Comparison of ENCODE assay signal across 9 cellular contexts in the genomic region with DNA sequence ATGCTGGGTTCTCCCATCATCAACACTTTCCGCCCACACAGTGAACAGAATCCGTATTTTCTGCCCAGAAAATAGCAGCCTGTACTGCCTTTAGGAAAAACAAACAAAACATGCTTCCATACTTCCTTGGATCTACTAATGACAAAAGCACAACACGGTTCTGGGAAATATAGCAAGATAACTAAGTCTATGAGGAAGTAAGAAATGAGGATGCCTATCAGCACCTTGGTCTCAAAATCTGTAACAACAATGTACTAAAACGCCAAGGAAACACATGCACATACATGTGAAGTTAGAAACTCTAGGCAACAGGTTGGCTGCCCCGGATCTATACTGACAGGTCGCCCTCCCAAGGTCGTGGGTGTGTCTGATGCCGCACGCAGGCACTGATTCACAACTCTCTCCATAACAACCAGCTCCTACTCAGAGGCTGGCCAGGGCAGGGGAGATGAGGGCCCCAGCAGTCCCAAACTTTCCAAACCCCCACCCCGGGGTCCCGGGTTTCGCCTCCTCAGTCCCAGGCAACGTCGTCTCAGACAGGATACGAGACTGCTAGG. TPM values are rescaled to one million over a fixed set of nuclear protein-coding genes. Genes with fewer than 3 reads are reported as not detected.
DNase-seq lines count a peak whose midpoint lies in the region; ATAC-seq, FAIRE-seq and TF ChIP-seq lines count a peak whose summit lies in the region.
"Had no signal": no experiment of that assay in that cellular context is flagged by ENCODE, and none has a peak within 500 bp of the region (broad histone marks: within the 10 kb centered on the region; RNA-seq: fewer than 3 reads in every experiment).

No MANE protein-coding gene starts in this region.

- no peak for TF ChIP-seq CTCF in CD8-positive, alpha-beta T cell (IDR thresholded peaks at IDR 0.05)
- TF ChIP-seq CTCF in IMR-90 (conservative IDR thresholded peaks at IDR 0.05; ENCODE audit: low read depth, low read length) (no peak), WERI-Rb-1 (IDR thresholded peaks at IDR 0.05; ENCODE audit: low read depth, low read length) (no peak), MCF 10A (IDR thresholded peaks at IDR 0.05; ENCODE audit: unreplicated experiment) (no peak), keratinocyte (optimal IDR thresholded peaks at IDR 0.05 in 1 of 3, IDR thresholded peaks at IDR 0.05 in 1 of 3, conservative IDR thresholded peaks at IDR 0.05 in 1 of 3; ENCODE audit: extremely low read depth in 1 of 3, insufficient read depth in 2 of 3, low read length in 3 of 3) (no peak)

- no peak for TF ChIP-seq RAD21 in IMR-90 (IDR thresholded peaks at IDR 0.05; ENCODE audit: low read length)

- no peaks in the 10 kb centered on the region for H3K79me2 ChIP-seq in keratinocyte (ENCODE audit: control insufficient read depth, insufficient read depth, low read length)

- H3K4ac ChIP-seq in IMR-90 (ENCODE audit: low read depth, low read length), result peak overlapping the region; percentile 55

- no peak for TF ChIP-seq POLR2A in IMR-90 (IDR thresholded peaks at IDR 0.05; ENCODE audit: low read depth, low read length)

- peak overlapping the region; percentile 90 for H4K5ac ChIP-seq in IMR-90 (ENCODE audit: low read depth, low read length)

- dilution Hi-C loops in IMR-90 (cut with HindIII; ENCODE audit: low sequenced_read_pairs, unreplicated experiment) (no loop called here), keratinocyte (cut with MboI; ENCODE audit: extremely low pct_ligation_motif_present, low sequenced_read_pairs) (no loop called here)

- peak overlapping the region; percentile 87; the same call in 1 of the 2 replicates for H3K56ac ChIP-seq in IMR-90 (ENCODE audit: extremely low read depth, insufficient read depth, low read length)

- H3K18ac ChIP-seq in IMR-90 (ENCODE audit: low read depth, low read length), result peak overlapping the region; percentile 86

- peak overlapping the region; percentile 20 for H2BK5ac ChIP-seq in IMR-90 (ENCODE audit: low read depth, low read length, poor library complexity, severe bottlenecking)

- peaks cover 6% of the 10 kb centered on the region for H3K9me1 ChIP-seq in IMR-90 (ENCODE audit: insufficient read depth, low read length)
- H3K9me1 ChIP-seq in keratinocyte (ENCODE audit: control insufficient read depth, extremely low read depth, insufficient read depth, low read length), result no peaks in the 10 kb centered on the region

- no peaks in the 10 kb centered on the region for H3K27me3 Mint-ChIP-seq in CD8-positive, alpha-beta T cell (ENCODE audit: low read depth)
- no peaks in the 10 kb centered on the region for H3K27me3 Mint-ChIP-seq in MCF 10A (ENCODE audit: insufficient read depth, unreplicated experiment)

- peak overlapping the region; percentile 64 for H4K91ac ChIP-seq in IMR-90 (ENCODE audit: insufficient read depth, low read depth, low read length)

- no peaks in the 10 kb centered on the region for H3K27me3 ChIP-seq in CD8-positive, alpha-beta T cell (ENCODE audit: insufficient read depth, low read length)
- H3K27me3 ChIP-seq in IMR-90 (ENCODE audit: control insufficient read depth, insufficient read depth, low read length) (no peaks in the 10 kb centered on the region), WERI-Rb-1 (ENCODE audit: insufficient read depth, low read depth, severe bottlenecking) (no peaks in the 10 kb centered on the region), keratinocyte (ENCODE audit: control insufficient read depth, extremely low read depth, insufficient read depth, low read length) (no peaks in the 10 kb centered on the region)

- peak overlapping the region; percentile 38 for H2AK9ac ChIP-seq in IMR-90 (replicated peaks; ENCODE audit: low read depth, low read length, poor library complexity)

- peak overlapping the region; percentile 85 for H3K27ac Mint-ChIP-seq in CD8-positive, alpha-beta T cell
- peak overlapping the region; percentile 94 for H3K27ac Mint-ChIP-seq in MCF 10A (ENCODE audit: low read depth, unreplicated experiment)

- peak in 6 of 7 experiments; percentile 36 to 82 (median 52) for DNase-seq in CD8-positive, alpha-beta T cell
- DNase-seq in IMR-90 (peak; percentile 58), WERI-Rb-1 (peak; percentile 51), MCF 10A (ENCODE audit: unreplicated experiment) (peak; percentile 42), keratinocyte (ENCODE audit: low read depth, low spot score) (no peak), GF-D8 (lab: John Stamatoyannopoulos, UW) (no peak)
- DNase-seq in stimulated activated CD4-positive, alpha-beta T cell treated with anti-CD3 and anti-CD28 coated beads, Interleukin-1b, Interleukin-23, amount 100 ng/mL, for 4 hours (ENCODE audit: low read depth in 2 of 2), result peak; percentile 42 to 46

- 0 out of 2 replicates have a peak overlapping the region, but pooled peaks have one; percentile 7 for H2AK5ac ChIP-seq in IMR-90 (ENCODE audit: low read depth, low read length)

- H3K4me1 ChIP-seq in CD8-positive, alpha-beta T cell (ENCODE audit: insufficient read depth, low read length), result peaks cover 32% of the 10 kb centered on the region
- H3K4me1 ChIP-seq in IMR-90 (ENCODE audit: control insufficient read depth, insufficient read depth, low read length), result peaks cover 7% of the 10 kb centered on the region
- H3K4me1 ChIP-seq in keratinocyte (ENCODE audit: control insufficient read depth, extremely low read depth, insufficient read depth, low read length), result peaks cover 11% of the 10 kb centered on the region

- intact Hi-C loops in CD8-positive, alpha-beta T cell (cut with DNase I, micrococcal nuclease), result loop anchor here (1.0 to 10.0 kb wide), 8 partner anchors 64 to 1206 kb away; partner anchors contain the start of genes GLO1 (in 2 of the 2), MDGA1 (in 2 of the 2), CMTR1 (in 1 of the 2) and ZFAND3 (in 1 of the 2)
- intact Hi-C loops in IMR-90 (cut with micrococcal nuclease) (no loop called here), MCF 10A (cut with micrococcal nuclease) (no loop called here)

- peaks cover 5% of the 10 kb centered on the region for H3K36me3 Mint-ChIP-seq in CD8-positive, alpha-beta T cell
- H3K36me3 Mint-ChIP-seq in MCF 10A (ENCODE audit: insufficient read depth, unreplicated experiment), result no peaks in the 10 kb centered on the region

- H3K4me2 ChIP-seq in IMR-90 (ENCODE audit: low read depth, low read length) (peak overlapping the region; percentile 99), keratinocyte (ENCODE audit: control insufficient read depth, extremely low read depth, insufficient read depth, low read depth, low read length) (peak overlapping the region; percentile 86)

- H3K79me1 ChIP-seq in IMR-90 (ENCODE audit: low read depth in 1 of 2, low read length in 2 of 2), result peaks cover 24 to 31% of the 10 kb centered on the region in 2 experiments

- H3K4me3 ChIP-seq in CD8-positive, alpha-beta T cell (ENCODE audit: low read depth, low read length), result peak overlapping the region; percentile 81
- H3K4me3 ChIP-seq in IMR-90 (ENCODE audit: insufficient read depth, low read depth, low read length), result peak overlapping the region; percentile 82
- H3K4me3 ChIP-seq in WERI-Rb-1 (ENCODE audit: low read depth, low read length), result peak overlapping the region; percentile 95
- H3K4me3 ChIP-seq in keratinocyte (ENCODE audit: control insufficient read depth in 2 of 3, extremely low read depth in 1 of 3, insufficient read depth in 2 of 3, low read depth in 1 of 3, low read length in 3 of 3), result peak overlapping the region; percentile 79 to 89 (median 86)

- FAIRE-seq in keratinocyte (lab: Jason Lieb, UNC), result no peak
- FAIRE-seq: TTC549 had no signal

- H2AFZ ChIP-seq in IMR-90 (replicated peaks; ENCODE audit: low read length, poor library complexity) (peak overlapping the region; percentile 99), keratinocyte (ENCODE audit: control insufficient read depth, low read length) (peak overlapping the region; percentile 95)

- peaks cover 57% of the 10 kb centered on the region for H3K4me1 Mint-ChIP-seq in CD8-positive, alpha-beta T cell (ENCODE audit: low read depth)
- peaks cover 24% of the 10 kb centered on the region for H3K4me1 Mint-ChIP-seq in MCF 10A (ENCODE audit: insufficient read depth, unreplicated experiment)

- H3K9me3 ChIP-seq in CD8-positive, alpha-beta T cell (ENCODE audit: low read length), result no peaks in the 10 kb centered on the region
- H3K9me3 ChIP-seq in IMR-90 (ENCODE audit: control insufficient read depth, insufficient read depth, low read length) (no peaks in the 10 kb centered on the region), WERI-Rb-1 (ENCODE audit: severe bottlenecking) (no peaks in the 10 kb centered on the region), keratinocyte (ENCODE audit: control insufficient read depth, low read depth, low read length) (no peaks in the 10 kb centered on the region)

- CTCF ChIA-PET in CD8-positive, alpha-beta T cell (lab: Charles Lee), result no interaction called here
- CTCF ChIA-PET in IMR-90 (lab: Yijun Ruan, JAX) (no interaction called here), MCF 10A (lab: Yijun Ruan, JAX) (interaction anchor here (0.6 to 0.7 kb wide), 3 partner anchors 69 to 1433 kb away, joined by 3 read pairs; no protein-coding TSS in a partner anchor)

- H3K14ac ChIP-seq in IMR-90 (replicated peaks; ENCODE audit: low read depth, low read length), result peak overlapping the region; percentile 80

- POLR2A ChIA-PET in CD8-positive, alpha-beta T cell (lab: Charles Lee), result interaction anchor here (1.0 to 2.6 kb wide), 3 partner anchors 15 to 67 kb away, joined by 3 to 12 read pairs (median 4); partner anchors contain the start of gene GLO1
- POLR2A ChIA-PET in IMR-90 (lab: Charles Lee; ENCODE audit: unreplicated experiment) (interaction anchor here (0.6 kb wide), 2 partner anchors 97 to 373 kb away, joined by 5 read pairs; no protein-coding TSS in a partner anchor), MCF 10A (lab: Yijun Ruan, JAX) (interaction anchor here (0.6 to 1.0 kb wide), 4 partner anchors 11 to 1009 kb away, joined by 3 to 7 read pairs (median 4); no protein-coding TSS in a partner anchor)

- H4K8ac ChIP-seq in IMR-90 (ENCODE audit: low read depth in 2 of 2, low read length in 2 of 2), result peak overlapping the region; percentile 75 to 91

- in situ Hi-C loops in IMR-90 (cut with MboI; ENCODE audit: low sequenced_read_pairs), result no loop called here

- H2BK15ac ChIP-seq in IMR-90 (ENCODE audit: low read depth, low read length), result no peak overlapping the region

- no peaks in the 10 kb centered on the region for H3K9me3 Mint-ChIP-seq in CD8-positive, alpha-beta T cell
- no peaks in the 10 kb centered on the region for H3K9me3 Mint-ChIP-seq in MCF 10A (ENCODE audit: unreplicated experiment)

- peak; percentile 70 for ATAC-seq in CD8-positive, alpha-beta T cell
- ATAC-seq in GM21529 (IDR thresholded peaks at IDR 0.05; ENCODE audit: unreplicated experiment) (peak; percentile 32), IMR-90 (ENCODE audit: low read depth) (peak; percentile 42)

- no TSS peak for BruUV-seq in IMR-90 (replicated peaks; lab: Mats Ljungman, UMichigan)
- BruUV-seq in MCF 10A (replicated peaks; lab: Mats Ljungman, UMichigan), result TSS peak; percentile 44

- WGBS in IMR-90 (ENCODE audit: extremely low coverage in 2 of 2, insufficient read length in 1 of 2), 2 experiments, result 0% methylated on average over 3 of the region's 15 CpGs; no CpG with 5 or more reads in 1 of the 2 experiments

- no peaks in the 10 kb centered on the region for H4K20me1 ChIP-seq in IMR-90 (ENCODE audit: insufficient read depth, low read length)
- no peaks in the 10 kb centered on the region for H4K20me1 ChIP-seq in keratinocyte (ENCODE audit: control insufficient read depth, extremely low read depth, insufficient read depth, low read length)

- no peak overlapping the region for H2BK120ac ChIP-seq in IMR-90 (ENCODE audit: low read depth, low read length)

- H3K9ac ChIP-seq in IMR-90 (ENCODE audit: low read depth, low read length), result peak overlapping the region; percentile 96
- H3K9ac ChIP-seq in keratinocyte (ENCODE audit: control insufficient read depth, extremely low read depth, insufficient read depth, low read length), result peak overlapping the region; percentile 79

- peak overlapping the region; percentile 91 for H3K4me3 Mint-ChIP-seq in CD8-positive, alpha-beta T cell
- H3K4me3 Mint-ChIP-seq in MCF 10A (ENCODE audit: unreplicated experiment), result peak overlapping the region; percentile 86

- no peak overlapping the region for H2BK20ac ChIP-seq in IMR-90 (ENCODE audit: low read depth, low read length)

- H3K27ac ChIP-seq in CD8-positive, alpha-beta T cell (ENCODE audit: low read depth, low read length), result peak overlapping the region; percentile 99
- peak overlapping the region; percentile 82 for H3K27ac ChIP-seq in IMR-90 (ENCODE audit: insufficient read depth, low read length)
- peak overlapping the region; percentile 91 for H3K27ac ChIP-seq in WERI-Rb-1
- H3K27ac ChIP-seq in keratinocyte (ENCODE audit: control insufficient read depth, insufficient read depth, low read length), result peak overlapping the region; percentile 58

- no peaks in the 10 kb centered on the region for H3K36me3 ChIP-seq in CD8-positive, alpha-beta T cell (ENCODE audit: insufficient read depth, low read length)
- H3K36me3 ChIP-seq in IMR-90 (ENCODE audit: control insufficient read depth, insufficient read depth, low read length) (no peaks in the 10 kb centered on the region), WERI-Rb-1 (peaks cover 5% of the 10 kb centered on the region), keratinocyte (ENCODE audit: control insufficient read depth in 2 of 2, extremely low read depth in 1 of 2, insufficient read depth in 2 of 2, low read length in 2 of 2) (no peaks in the 10 kb centered on the region)

- peak overlapping the region; percentile 29 for H3K23ac ChIP-seq in IMR-90 (ENCODE audit: low read depth, low read length)

RNA-seq across cellular contexts. Expression of gene BTBD9, which starts 0.7 kb away (rescaled TPM):
- total RNA-seq in CD8-positive, alpha-beta T cell, result 10 to 100 TPM; 54.2 to 54.5 TPM
- total RNA-seq in IMR-90 (2012; rRNA removed) (13.9 and 22.0 TPM in 2 replicates), MCF 10A (2022) (12.5 and 15.6 TPM in 2 replicates)
- polyA plus RNA-seq in IMR-90 (2012; rRNA removed) (4.0 and 4.1 TPM in 2 replicates), keratinocyte (4.6 to 6.8 TPM (median 6.5 TPM) in 3 replicates)
- polyA plus RNA-seq in IMR-90 (2012; cell fraction: cytosol; rRNA removed), result 2.3 and 2.7 TPM in 2 replicates
- 2.9 and 5.0 TPM in 2 replicates for polyA plus RNA-seq in IMR-90 (2012; cell fraction: nucleus; rRNA removed; ENCODE audit: low replicate concordance)
- 2.1 TPM for polyA plus RNA-seq in keratinocyte (2011; ENCODE audit: low read depth)
- 3.8 and 7.2 TPM in 2 replicates for polyA plus RNA-seq in keratinocyte (2011; cell fraction: cytosol; rRNA removed)
- polyA plus RNA-seq in keratinocyte (2011; cell fraction: nucleus; rRNA removed), result 11.9 and 12.2 TPM in 2 replicates
- polyA plus RNA-seq in keratinocyte (2012; ENCODE audit: low replicate concordance), result 5.2 and 5.3 TPM in 2 replicates
- 8.3 to 23.6 TPM (median 15.6 TPM) in 3 replicates for polyA minus RNA-seq in keratinocyte
- polyA minus RNA-seq in keratinocyte (2011; cell fraction: cytosol; rRNA and poly(A)+ RNA removed), result 5.4 TPM
- polyA minus RNA-seq in keratinocyte (2011; cell fraction: nucleus; rRNA and poly(A)+ RNA removed), result 12.8 and 47.5 TPM in 2 replicates

Comparison
In these comparisons a context has a peak if more than half of its experiments do, and no peak if none do; other contexts are left out.
1. DNase-seq: peak in CD8-positive, alpha-beta T cell (6 of 7), IMR-90 (single experiment), WERI-Rb-1 (single experiment), MCF 10A (single experiment) and stimulated activated CD4-positive, alpha-beta T cell treated with anti-CD3 and anti-CD28 coated beads, Interleukin-1b, Interleukin-23, amount 100 ng/mL, for 4 hours (2 of 2); none in keratinocyte (single experiment) and GF-D8 (single experiment).
2. intact Hi-C loops: an anchor here in CD8-positive, alpha-beta T cell (1.0 to 10.0 kb wide); none called in IMR-90 and MCF 10A.
3. Peak in every context shown above with its lines, with median percentiles within 50 percentile points of each other: ATAC-seq, H3K27ac ChIP-seq and H3K4me3 ChIP-seq.